12 cellular contexts compared by ENCODE assay signal in the genomic region with DNA sequence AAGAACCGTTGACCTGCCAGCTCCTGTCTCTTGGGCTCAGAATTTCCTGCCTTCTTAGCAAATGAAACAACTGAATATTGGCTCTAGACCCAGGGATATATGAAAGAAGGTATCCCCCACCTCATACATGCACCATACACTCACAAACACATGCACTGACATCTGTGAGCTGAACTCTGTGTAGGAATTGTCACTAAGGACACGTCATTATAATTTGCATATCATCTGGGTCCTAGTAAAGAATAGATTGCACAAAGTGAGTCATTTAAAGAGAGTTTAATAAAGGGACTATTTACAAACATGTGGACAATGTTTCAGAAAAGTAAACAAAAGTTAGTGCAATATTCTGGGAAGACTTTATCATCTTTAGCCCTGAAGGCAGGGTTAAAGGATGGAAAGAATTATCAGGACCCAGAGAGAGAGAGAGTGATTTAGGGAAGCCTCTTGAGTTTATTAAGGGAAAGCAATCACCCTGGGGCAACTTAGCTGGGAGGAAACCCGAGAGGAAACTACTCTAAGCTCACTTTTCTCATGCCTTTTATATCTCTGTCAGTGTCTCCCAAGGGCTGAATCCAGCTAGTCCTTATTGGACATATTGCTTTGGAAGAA.
"Had no signal": no experiment of that assay in that cellular context is flagged by ENCODE, and none has a peak within 500 bp of the region (broad histone marks: within the 10 kb centered on the region; RNA-seq: fewer than 3 reads in every experiment).

No MANE protein-coding gene starts in this region.

- H3K27ac ChIP-seq: cardiac muscle cell, colonic mucosa, suprapubic skin had no signal

- H3K4me3 Mint-ChIP-seq: activated CD8-positive, alpha-beta T cell treated with anti-CD3 and anti-CD28 coated beads, Interleukin-2, amount 10 ng/mL, durations not matched to agents 7 days and 5 days; memory B cell; type B pancreatic cell; WTC11 had no signal

- H3K36me3 Mint-ChIP-seq: memory B cell, type B pancreatic cell, WTC11 had no signal

- H3K4me3 ChIP-seq: cardiac muscle cell, colonic mucosa, suprapubic skin had no signal

- H3K27ac Mint-ChIP-seq: activated CD8-positive, alpha-beta T cell treated with anti-CD3 and anti-CD28 coated beads, Interleukin-2, amount 10 ng/mL, durations not matched to agents 7 days and 5 days; memory B cell; type B pancreatic cell; WTC11 had no signal

- DNase-seq: activated CD4-positive, alpha-beta T cell treated with anti-CD3 and anti-CD28 coated beads for 48 hours; activated CD8-positive, alpha-beta memory T cell treated with anti-CD3 and anti-CD28 coated beads, Interleukin-2, amount 50 U/mL, for 48 hours; activated CD8-positive, alpha-beta T cell treated with anti-CD3 and anti-CD28 coated beads, Interleukin-2, amount 10 ng/mL, durations not matched to agents 7 days and 5 days; colonic mucosa; glutamatergic neuron; stimulated activated CD4-positive, alpha-beta T cell treated with anti-CD3 and anti-CD28 coated beads, Interleukin-12 subunit alpha, Interleukin-12 subunit beta, amount 100 ng/mL, for 4 hours; stimulated activated naive CD8-positive, alpha-beta T cell treated with anti-CD3 and anti-CD28 coated beads, Interleukin-15, Interleukin-2, amounts not matched to agents 100 U/mL and 50 U/mL, for 24 hours had no signal

- H3K9me3 ChIP-seq: colonic mucosa, suprapubic skin had no signal

- H3K4me1 Mint-ChIP-seq: memory B cell, WTC11 had no signal

- H3K9me3 Mint-ChIP-seq: memory B cell, type B pancreatic cell had no signal

- H3K36me3 ChIP-seq: cardiac muscle cell, colonic mucosa, suprapubic skin had no signal
